Comparison of ENCODE assay signal across 8 cellular contexts in the genomic region with DNA sequence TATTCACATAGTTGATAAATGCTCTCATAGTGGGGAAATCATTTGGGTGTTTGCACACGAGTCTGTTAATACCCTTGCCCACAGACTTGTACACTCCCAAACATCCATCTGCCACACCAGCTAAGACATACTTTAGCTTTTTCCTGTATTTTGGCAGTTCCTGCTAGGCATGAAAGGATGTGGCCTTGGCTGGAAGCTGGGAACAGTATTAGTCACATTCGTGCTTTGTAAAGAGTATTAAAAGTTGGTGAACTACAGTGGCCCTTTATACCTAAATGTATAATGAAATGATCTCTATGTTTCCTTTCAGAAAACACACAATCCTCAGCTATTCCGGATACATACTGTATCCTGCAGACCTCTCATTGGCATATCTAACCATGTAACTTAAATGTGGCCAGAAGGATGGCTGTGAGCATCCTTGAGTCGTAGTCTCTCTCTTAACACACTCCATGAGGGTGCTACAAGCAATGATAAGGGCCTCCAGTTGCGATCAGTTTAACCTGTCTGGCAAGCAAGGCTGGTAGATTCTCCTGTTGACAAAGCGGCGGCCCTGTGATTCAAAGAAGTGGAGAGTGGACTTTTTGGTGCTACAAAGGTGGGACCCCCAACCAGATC. TPM values are rescaled to one million over a fixed set of nuclear protein-coding genes. Genes with fewer than 3 reads are reported as not detected.
DNase-seq lines count a peak whose midpoint lies in the region; ATAC-seq and TF ChIP-seq lines count a peak whose summit lies in the region.

No MANE protein-coding gene starts in this region.

- WGBS in esophagus muscularis mucosa, result 54% methylated on average over 7 of the region's 7 CpGs

- TF ChIP-seq POLR2A in esophagus muscularis mucosa (IDR thresholded peaks at IDR 0.05; ENCODE audit: low read depth), result no peak

- no peak for TF ChIP-seq CTCF in RWPE1 (conservative IDR thresholded peaks at IDR 0.05; ENCODE audit: low read depth)
- no peak for TF ChIP-seq CTCF in esophagus muscularis mucosa (IDR thresholded peaks at IDR 0.05)
- no peak for TF ChIP-seq CTCF in retinal pigment epithelial cell (conservative IDR thresholded peaks at IDR 0.05; ENCODE audit: low read depth, low read length)

- CTCF ChIA-PET in RWPE1 (lab: Yijun Ruan, JAX), result interaction anchor here (1.0 to 1.3 kb wide), 2 partner anchors 76 to 368 kb away, joined by 3 read pairs; a partner anchor contains a TSS

- no peak for TF ChIP-seq EP300 in esophagus muscularis mucosa (IDR thresholded peaks at IDR 0.05)

- in situ Hi-C loops in KBM-7 (cut with MboI; ENCODE audit: low pct_unique_long_range_greater_than_20kb, low sequenced_read_pairs), result no loop called here

- H3K27me3 ChIP-seq in esophagus muscularis mucosa, result no peaks in the 10 kb centered on the region

- H3K4me3 ChIP-seq in esophagus muscularis mucosa (peak overlapping the region; percentile 91 to 99 (median 96)), retinal pigment epithelial cell (ENCODE audit: low read length) (peak overlapping the region; percentile 63)

- H3K9me3 ChIP-seq in esophagus muscularis mucosa, result no peaks in the 10 kb centered on the region

- H3K27ac ChIP-seq in RWPE1, result peak overlapping the region; percentile 92
- peak overlapping the region; percentile 100 for H3K27ac ChIP-seq in esophagus muscularis mucosa (replicated peaks in 1 of 4)

- intact Hi-C loops in esophagus muscularis mucosa (cut with DNase I), result no loop called here

- ATAC-seq in HG02610 (IDR thresholded peaks at IDR 0.05; ENCODE audit: unreplicated experiment), result no peak

- peaks cover 43 to 52% (median 44%) of the 10 kb centered on the region in 4 donors for H3K4me1 ChIP-seq in esophagus muscularis mucosa

- peaks cover 20 to 32% (median 28%) of the 10 kb centered on the region in 4 donors for H3K36me3 ChIP-seq in esophagus muscularis mucosa

- DNase-seq in GM03348 (ENCODE audit: low spot score) (peak; percentile 45), RWPE1 (ENCODE audit: low spot score) (no peak), esophagus muscularis mucosa (ENCODE audit: extremely low spot score) (no peak), retinal pigment epithelial cell (ENCODE audit: low read depth) (no peak), NCI-H187 treated with DMSO at 0.1 percent for 48 hours (lab: John Stamatoyannopoulos, UW) (no peak), KBM-7 (no peak), HuH-7.5 (ENCODE audit: low spot score) (no peak)

- POLR2A ChIA-PET in RWPE1 (lab: Yijun Ruan, JAX; ENCODE audit: low non-redundant PET), result interaction anchor here (0.5 to 1.1 kb wide), 3 partner anchors 9 to 362 kb away, joined by 4 to 11 read pairs (median 4); no protein-coding TSS in a partner anchor

RNA-seq across cellular contexts. Expression of a gene that starts 1.5 kb away (rescaled TPM):
- 10 to 100 TPM; 36.4 to 65.3 (median 55.4) TPM for total RNA-seq in esophagus muscularis mucosa

RNA-seq across cellular contexts. Expression of a gene that starts 16.4 kb away (rescaled TPM):
- total RNA-seq in esophagus muscularis mucosa, result not detected

RNA-seq across cellular contexts. Expression of a gene that starts 40.7 kb away (rescaled TPM):
- total RNA-seq in esophagus muscularis mucosa, result 1 to 10 TPM; 1.2 to 2.8 (median 1.7) TPM
